In genomic region chr11:126989942-126990715, GRCh38 we compare ENCODE assay signal across 8 cellular contexts. TPM values are rescaled to one million over a fixed set of nuclear protein-coding genes. Genes with fewer than 3 reads are reported as not detected.
DNase-seq lines count a peak whose midpoint lies in the region; ATAC-seq and TF ChIP-seq lines count a peak whose summit lies in the region.

No MANE protein-coding gene starts in this region.

- H3K4me3 ChIP-seq in AG09309 (ENCODE audit: control insufficient read depth, low read depth, low read length) = peak overlapping the region; percentile 35

- peak; percentile 62 for ATAC-seq in GM18861 (IDR thresholded peaks at IDR 0.05; ENCODE audit: unreplicated experiment)
- ATAC-seq in HG03175 (IDR thresholded peaks at IDR 0.05; ENCODE audit: unreplicated experiment) = peak; percentile 83

- TF ChIP-seq CTCF in AG09309 (IDR thresholded peaks at IDR 0.05; ENCODE audit: control insufficient read depth, insufficient read depth, low read depth, low read length, missing control alignments) = peak; percentile 99

- DNase-seq in AG09309 (ENCODE audit: low read depth) = peak; percentile 43
- DNase-seq in NCI-H460 (ENCODE audit: extremely low read depth, low read depth) = peak; percentile 28
- DNase-seq in activated CD4-positive, alpha-beta T cell treated with anti-CD3 and anti-CD28 coated beads, Interleukin-2, amount 50 U/mL, for 4 hours = peak; percentile 26
- peak; percentile 4 for DNase-seq in effector CD8-positive, alpha-beta T cell (lab: John Stamatoyannopoulos, UW)
- DNase-seq in medulla oblongata (ENCODE audit: extremely low spot score) = peak; percentile 85
- peak; percentile 30 for DNase-seq in stimulated activated CD8-positive, alpha-beta memory T cell treated with anti-CD3 and anti-CD28 coated beads, Interleukin-15, amount 100 ng/mL, for 24 hours (ENCODE audit: low read depth)

RNA-seq across cellular contexts. Expression of gene KIRREL3, which starts 10.4 kb away (rescaled TPM):
- total RNA-seq in NCI-H460 (2014; rRNA removed; shearing (Covaris generic)) = not detected in 2 replicates
- not detected in 2 replicates for polyA plus RNA-seq in NCI-H460 (2014; cell fraction: nucleus; rRNA removed)

Comparison
In these comparisons a context has a peak if more than half of its experiments do, and no peak if none do; other contexts are left out.
1. Peak in every context shown above with its lines: DNase-seq, ATAC-seq and H3K4me3 ChIP-seq.
2. DNase-seq: peak in every context shown above with its lines; median percentile 85 in medulla oblongata; 43 in AG09309; 30 in stimulated activated CD8-positive, alpha-beta memory T cell treated with anti-CD3 and anti-CD28 coated beads, Interleukin-15, amount 100 ng/mL, for 24 hours; 28 in NCI-H460; 26 in activated CD4-positive, alpha-beta T cell treated with anti-CD3 and anti-CD28 coated beads, Interleukin-2, amount 50 U/mL, for 4 hours; 4 in effector CD8-positive, alpha-beta T cell.